1 cellular context compared by ENCODE assay signal in the genomic region with DNA sequence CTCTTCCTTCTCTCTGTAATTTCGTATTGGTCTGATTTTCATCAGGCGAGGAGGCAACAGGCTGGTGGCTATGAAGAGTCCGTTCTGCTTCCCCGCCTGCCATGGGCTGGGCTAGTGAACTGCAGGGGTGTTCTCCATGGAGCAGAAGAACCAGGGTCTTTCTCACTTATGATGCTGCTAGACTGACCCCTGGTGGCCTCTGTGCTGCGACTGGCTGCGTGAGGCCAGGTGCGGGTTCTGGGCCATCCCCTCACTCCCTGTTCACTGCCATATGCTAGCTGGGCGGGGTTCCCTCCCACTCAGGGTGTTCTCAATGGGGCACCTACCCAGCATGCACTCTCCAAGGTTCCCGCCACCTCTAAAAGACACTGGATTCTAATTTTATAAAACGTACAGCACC.
TF ChIP-seq lines count a peak whose summit lies in the region.

No MANE protein-coding gene starts in this region.

TF ChIP-seq in HepG2, 621 proteins besides CTCF, POLR2A, EP300 and RAD21 (continued from another document):
- TF ChIP-seq, protein P1, sequence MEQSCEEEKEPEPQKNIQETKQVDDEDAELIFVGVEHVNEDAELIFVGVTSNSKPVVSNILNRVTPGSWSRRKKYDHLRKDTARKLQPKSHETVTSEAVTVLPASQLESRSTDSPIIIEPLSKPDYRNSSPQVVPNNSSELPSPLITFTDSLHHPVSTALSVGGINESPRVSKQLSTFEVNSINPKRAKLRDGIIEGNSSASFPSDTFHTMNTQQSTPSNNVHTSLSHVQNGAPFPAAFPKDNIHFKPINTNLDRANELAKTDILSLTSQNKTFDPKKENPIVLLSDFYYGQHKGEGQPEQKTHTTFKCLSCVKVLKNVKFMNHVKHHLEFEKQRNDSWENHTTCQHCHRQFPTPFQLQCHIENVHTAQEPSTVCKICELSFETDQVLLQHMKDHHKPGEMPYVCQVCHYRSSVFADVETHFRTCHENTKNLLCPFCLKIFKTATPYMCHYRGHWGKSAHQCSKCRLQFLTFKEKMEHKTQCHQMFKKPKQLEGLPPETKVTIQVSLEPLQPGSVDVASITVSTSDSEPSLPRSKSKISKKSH (CRISPR knock-in tag; IDR thresholded peaks at IDR 0.05; ENCODE audit: borderline replicate concordance): peak; percentile 59; the same call in 1 of the 2 replicates
- TF ChIP-seq HOXA3 (CRISPR knock-in tag; IDR thresholded peaks at IDR 0.05) (peak; percentile 15; the same call in 1 of the 2 replicates), NR2F6 (IDR thresholded peaks at IDR 0.05) (no peak), NR2F6 (CRISPR knock-in tag; IDR thresholded peaks at IDR 0.05) (peak; percentile 25; the same call in 1 of the 2 replicates), XRCC5 (optimal IDR thresholded peaks at IDR 0.05; ENCODE audit: low read length) (peak; percentile 63), ZNF17 (CRISPR knock-in tag; IDR thresholded peaks at IDR 0.05) (no peak), ATRX (CRISPR knock-in tag; IDR thresholded peaks at IDR 0.05; ENCODE audit: borderline replicate concordance) (no peak)
